In genomic region chr19:18557474-18558201, GRCh38 we compare ENCODE assay signal across 8 cellular contexts. TPM values are rescaled to one million over a fixed set of nuclear protein-coding genes. Genes with fewer than 3 reads are reported as not detected.
DNase-seq lines count a peak whose midpoint lies in the region; ATAC-seq and TF ChIP-seq lines count a peak whose summit lies in the region.

KXD1 (plus strand) TSS chr19:18557870; CDS start chr19:18562057, 4,187 bp downstream.

- H3K27ac ChIP-seq in SU-DHL-6 (ENCODE audit: low read depth, low read length) (peak within 1 kb of the TSS; percentile 74), ovary (peak within 1 kb of the TSS; percentile 70 to 92), thyroid gland (peak within 1 kb of the TSS; percentile 90 to 95 (median 91))

- TF ChIP-seq EP300 in ovary (IDR thresholded peaks at IDR 0.05), result peak; percentile 69

- no peaks in the 10 kb centered on the region for H3K9me3 Mint-ChIP-seq in activated naive CD8-positive, alpha-beta T cell treated with anti-CD3 and anti-CD28 coated beads, Interleukin-2, amount 10 ng/mL, durations not matched to agents 7 days and 5 days

- peak; percentile 94 for ATAC-seq in HG02642 (IDR thresholded peaks at IDR 0.05; ENCODE audit: poor library complexity, unreplicated experiment)
- ATAC-seq in activated naive CD8-positive, alpha-beta T cell treated with anti-CD3 and anti-CD28 coated beads, Interleukin-2, amount 10 ng/mL, durations not matched to agents 7 days and 5 days (ENCODE audit: low read depth), result peak; percentile 99
- ATAC-seq in Right ventricle myocardium inferior, result peak; percentile 98

- H3K9me2 ChIP-seq in SU-DHL-6 (replicated peaks; ENCODE audit: insufficient read depth, low read length), result no peaks in the 10 kb centered on the region

- H3K4me3 Mint-ChIP-seq in activated naive CD8-positive, alpha-beta T cell treated with anti-CD3 and anti-CD28 coated beads, Interleukin-2, amount 10 ng/mL, durations not matched to agents 7 days and 5 days, result peak within 1 kb of the TSS; percentile 93

- intact Hi-C loops in Right ventricle myocardium inferior (cut with DNase I) (loop anchor here (5.0 kb wide), 1 partner anchor 35 kb away; the partner anchor contains the start of gene ELL), ovary (cut with DNase I) (no loop called here), thyroid gland (cut with DNase I) (no loop called here)

- H3K27me3 Mint-ChIP-seq in activated naive CD8-positive, alpha-beta T cell treated with anti-CD3 and anti-CD28 coated beads, Interleukin-2, amount 10 ng/mL, durations not matched to agents 7 days and 5 days, result no peaks in the 10 kb centered on the region

- no peak within 1 kb of the TSS for H2AFZ ChIP-seq in SU-DHL-6 (ENCODE audit: low read depth, low read length, severe bottlenecking)

- H3K9me3 ChIP-seq in SU-DHL-6 (ENCODE audit: insufficient read depth, low read length) (no peaks in the 10 kb centered on the region), ovary (no peaks in the 10 kb centered on the region), thyroid gland (no peaks in the 10 kb centered on the region)

- peaks cover 23% of the 10 kb centered on the region for H3K79me2 ChIP-seq in SU-DHL-6 (ENCODE audit: insufficient read depth, low read length)

- TF ChIP-seq CTCF in GM10266 (IDR thresholded peaks at IDR 0.05; ENCODE audit: control insufficient read depth, insufficient read depth, low read depth, missing control alignments) (no peak), SU-DHL-6 (IDR thresholded peaks at IDR 0.05; ENCODE audit: insufficient read depth, low read length, poor library complexity, severe bottlenecking) (no peak), ovary (IDR thresholded peaks at IDR 0.05) (no peak), thyroid gland (IDR thresholded peaks at IDR 0.05) (no peak)

- H3K27me3 ChIP-seq in SU-DHL-6 (ENCODE audit: low read length) (no peaks in the 10 kb centered on the region), ovary (no peaks in the 10 kb centered on the region), thyroid gland (no peaks in the 10 kb centered on the region)

- peaks cover 9% of the 10 kb centered on the region for H3F3A ChIP-seq in SU-DHL-6 (ENCODE audit: insufficient read depth)

- WGBS in ovary, 3 donors, result 0 to 1% (median 0%) methylated on average over 43 to 57 of the region's 57 CpGs
- 0 to 1% methylated on average over 23 to 31 of the region's 57 CpGs for WGBS in thyroid gland, 2 donors

- POLR2A ChIA-PET in activated naive CD8-positive, alpha-beta T cell treated with anti-CD3 and anti-CD28 coated beads, Interleukin-2, amount 10 ng/mL, durations not matched to agents 7 days and 5 days (lab: Charles Lee), result interaction anchor here (0.7 to 6.5 kb wide), 17 partner anchors 9 to 362 kb away, joined by 3 to 75 read pairs (median 5); partner anchors contain the start of genes DDX49, ELL, FKBP8 and JUND

- H3K4me2 ChIP-seq in SU-DHL-6 (ENCODE audit: low read depth, low read length, poor library complexity, severe bottlenecking), result peak within 1 kb of the TSS; percentile 93

- DNase-seq in GM10266 (ENCODE audit: extremely low spot score), result peak; percentile 99
- peak; percentile 96 for DNase-seq in NCI-H128 (lab: John Stamatoyannopoulos, UW; ENCODE audit: unreplicated experiment)
- peak; percentile 95 for DNase-seq in activated naive CD8-positive, alpha-beta T cell treated with anti-CD3 and anti-CD28 coated beads, Interleukin-2, amount 10 ng/mL, durations not matched to agents 7 days and 5 days
- DNase-seq in Right ventricle myocardium inferior (ENCODE audit: missing footprints), result peak; percentile 99
- DNase-seq in ovary, result peak; percentile 94 to 97 (median 96)
- DNase-seq in thyroid gland, result peak; percentile 99

- H3K4me3 ChIP-seq in SU-DHL-6 (ENCODE audit: insufficient read depth, low read length, poor library complexity, severe bottlenecking) (peak within 1 kb of the TSS; percentile 94), ovary (peak within 1 kb of the TSS; percentile 98), thyroid gland (replicated peaks in 1 of 3) (peak within 1 kb of the TSS; percentile 62 to 100 (median 98))

- H3K9ac ChIP-seq in SU-DHL-6 (ENCODE audit: low read length), result peak within 1 kb of the TSS; percentile 97

- TF ChIP-seq POLR2A in ovary (IDR thresholded peaks at IDR 0.05) (peak; percentile 87), thyroid gland (IDR thresholded peaks at IDR 0.05) (peak in 1 of 2 donors; percentile 74)

- H3K4me1 Mint-ChIP-seq in activated naive CD8-positive, alpha-beta T cell treated with anti-CD3 and anti-CD28 coated beads, Interleukin-2, amount 10 ng/mL, durations not matched to agents 7 days and 5 days, result peaks cover 20% of the 10 kb centered on the region

- H3K27ac Mint-ChIP-seq in activated naive CD8-positive, alpha-beta T cell treated with anti-CD3 and anti-CD28 coated beads, Interleukin-2, amount 10 ng/mL, durations not matched to agents 7 days and 5 days, result peak within 1 kb of the TSS; percentile 89

- H3K36me3 ChIP-seq in SU-DHL-6 (ENCODE audit: low read length), result no peaks in the 10 kb centered on the region
- H3K36me3 ChIP-seq in ovary, result no peaks in the 10 kb centered on the region
- H3K36me3 ChIP-seq in thyroid gland, result no peaks in the 10 kb centered on the region

- no peaks in the 10 kb centered on the region for H3K4me1 ChIP-seq in ovary (ENCODE audit: insufficient read depth)
- H3K4me1 ChIP-seq in thyroid gland, result peaks cover 4 to 9% of the 10 kb centered on the region in 2 donors

- H4K20me1 ChIP-seq in SU-DHL-6 (ENCODE audit: low read depth, low read length), result no peaks in the 10 kb centered on the region

- peaks cover 3% of the 10 kb centered on the region for H3K36me3 Mint-ChIP-seq in activated naive CD8-positive, alpha-beta T cell treated with anti-CD3 and anti-CD28 coated beads, Interleukin-2, amount 10 ng/mL, durations not matched to agents 7 days and 5 days

RNA-seq across cellular contexts. Expression of gene KXD1, which starts in this region (rescaled TPM):
- 100 to 1,000 TPM in 1 of 2 experiments, 10 to 100 TPM in 1; 96.7 to 105 TPM for total RNA-seq in activated naive CD8-positive, alpha-beta T cell treated with anti-CD3 and anti-CD28 coated beads, Interleukin-2, amount 10 ng/mL, durations not matched to agents 7 days and 5 days
- total RNA-seq in Right ventricle myocardium inferior, result 50.3 TPM
- 10 to 100 TPM; 63.5 to 76.7 (median 65.9) TPM for total RNA-seq in ovary
- polyA plus RNA-seq in ovary, result 10 to 100 TPM; 52.0 to 78.3 TPM
- total RNA-seq in thyroid gland, result 100 to 1,000 TPM in 2 of 4 donors, 10 to 100 TPM in 2; 98.1 to 117 (median 103) TPM

Comparison
In these comparisons a context has a peak if more than half of its experiments do, and no peak if none do; other contexts are left out.
1. Peak in every context shown above with its lines: DNase-seq, ATAC-seq, H3K4me3 ChIP-seq and H3K27ac ChIP-seq.